11 cellular contexts compared by ENCODE assay signal in the genomic region with DNA sequence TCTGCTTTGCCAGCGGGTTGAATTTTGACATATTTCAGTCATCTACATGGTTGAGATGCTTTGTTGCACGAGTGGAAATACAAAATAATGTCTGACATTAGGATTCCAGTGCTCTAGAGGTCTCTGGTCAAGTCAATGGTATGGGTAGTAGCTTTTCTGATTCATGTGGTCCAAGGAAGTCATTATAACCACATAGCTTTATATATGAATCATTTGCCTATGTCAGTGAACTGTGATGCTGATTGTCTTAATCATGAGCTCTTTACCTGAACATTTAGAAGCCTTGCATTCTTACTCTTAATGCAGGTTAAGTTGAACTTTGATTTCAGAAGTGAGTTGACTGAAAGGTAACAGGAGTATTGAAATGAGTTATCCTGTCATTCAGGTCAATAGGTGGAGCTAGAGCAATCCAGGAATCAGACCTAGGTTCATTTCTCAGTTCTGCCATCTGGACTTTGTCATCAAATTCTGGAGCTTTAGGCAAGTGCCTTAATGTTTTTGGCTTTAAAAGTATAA. TPM values are rescaled to one million over a fixed set of nuclear protein-coding genes. Genes with fewer than 3 reads are reported as not detected.
A peak's percentile ranks its signal among the peaks of the same experiment; 100 is the strongest.
DNase-seq lines count a peak whose midpoint lies in the region; ATAC-seq and TF ChIP-seq lines count a peak whose summit lies in the region.
"Had no signal": no experiment of that assay in that cellular context is flagged by ENCODE, and none has a peak within 500 bp of the region (broad histone marks: within the 10 kb centered on the region; RNA-seq: fewer than 3 reads in every experiment).

No MANE protein-coding gene starts in this region.

- POLR2A ChIA-PET in activated CD4-positive, alpha-beta T cell treated with anti-CD3 and anti-CD28 coated beads, Interleukin-2, amount 10 ng/mL, durations not matched to agents 7 days and 5 days (lab: Charles Lee) = interaction anchor here (0.6 kb wide), 1 partner anchor 30 kb away, joined by 3 read pairs; no protein-coding TSS in a partner anchor

- peaks cover 26% of the 10 kb centered on the region for H3K4me1 Mint-ChIP-seq in activated CD4-positive, alpha-beta T cell treated with anti-CD3 and anti-CD28 coated beads, Interleukin-2, amount 10 ng/mL, durations not matched to agents 24 days and 14 days
- H3K4me1 Mint-ChIP-seq in activated CD4-positive, alpha-beta T cell treated with anti-CD3 and anti-CD28 coated beads, Interleukin-2, amount 10 ng/mL, durations not matched to agents 7 days and 5 days = peaks cover 34% of the 10 kb centered on the region

- TF ChIP-seq CTCF in cardiac fibroblast (IDR thresholded peaks at IDR 0.05; ENCODE audit: low read depth, low read length) (peak; percentile 15), retinal pigment epithelial cell (conservative IDR thresholded peaks at IDR 0.05; ENCODE audit: low read depth, low read length) (peak; percentile 36)

- CTCF ChIA-PET in activated CD4-positive, alpha-beta T cell treated with anti-CD3 and anti-CD28 coated beads, Interleukin-2, amount 10 ng/mL, durations not matched to agents 7 days and 5 days (lab: Charles Lee) = no interaction called here

- TF ChIP-seq RAD21 in Ishikawa (IDR thresholded peaks at IDR 0.05; ENCODE audit: low read depth) = peak; percentile 41

- no peak overlapping the region for H3K4me3 Mint-ChIP-seq in activated CD4-positive, alpha-beta T cell treated with anti-CD3 and anti-CD28 coated beads, Interleukin-2, amount 10 ng/mL, durations not matched to agents 24 days and 14 days
- H3K4me3 Mint-ChIP-seq in activated CD4-positive, alpha-beta T cell treated with anti-CD3 and anti-CD28 coated beads, Interleukin-2, amount 10 ng/mL, durations not matched to agents 7 days and 5 days = no peak overlapping the region
- H3K4me3 Mint-ChIP-seq: activated T-helper 1 cell treated with anti-CD3 and anti-CD28 coated beads, Interleukin-12 subunit alpha, Interleukin-12 subunit beta, Interleukin-2, Interleukin-4 antibody, amounts not matched to agents 30 ng/mL and 10 ng/mL and 1 ng/mL, durations not matched to agents 14 hours and 24 hours and 36 hours had no signal

- H3K27me3 Mint-ChIP-seq in activated CD4-positive, alpha-beta T cell treated with anti-CD3 and anti-CD28 coated beads, Interleukin-2, amount 10 ng/mL, durations not matched to agents 24 days and 14 days = no peaks in the 10 kb centered on the region
- H3K27me3 Mint-ChIP-seq in activated CD4-positive, alpha-beta T cell treated with anti-CD3 and anti-CD28 coated beads, Interleukin-2, amount 10 ng/mL, durations not matched to agents 7 days and 5 days = no peaks in the 10 kb centered on the region
- H3K27me3 Mint-ChIP-seq: naive B cell had no signal

- intact Hi-C loops in activated CD4-positive, alpha-beta T cell treated with anti-CD3 and anti-CD28 coated beads, Interleukin-2, amount 10 ng/mL, durations not matched to agents 24 days and 14 days (cut with micrococcal nuclease) = loop anchor here (5.0 kb wide), 1 partner anchor 348 kb away; no protein-coding TSS in a partner anchor

- no peak overlapping the region for H3K4me3 ChIP-seq in cardiac fibroblast (replicated peaks in 1 of 2; ENCODE audit: low read depth in 2 of 2, low read length in 2 of 2)
- no peak overlapping the region for H3K4me3 ChIP-seq in retinal pigment epithelial cell (ENCODE audit: low read length)
- H3K4me3 ChIP-seq: MG63 had no signal

- no peak for DNase-seq in activated CD4-positive, alpha-beta T cell treated with anti-CD3 and anti-CD28 coated beads, Interleukin-2, amount 10 ng/mL, durations not matched to agents 24 days and 14 days
- no peak for DNase-seq in activated CD4-positive, alpha-beta T cell treated with anti-CD3 and anti-CD28 coated beads, Interleukin-2, amount 10 ng/mL, durations not matched to agents 7 days and 5 days
- DNase-seq in cardiac fibroblast (ENCODE audit: low read depth in 2 of 2) (peak; percentile 20 to 75), retinal pigment epithelial cell (ENCODE audit: low read depth) (peak; percentile 31), hippocampal formation (lab: John Stamatoyannopoulos, UW) (no peak)
- DNase-seq in stimulated activated CD4-positive, alpha-beta T cell treated with anti-CD3 and anti-CD28 coated beads, Interleukin-2, amount 100 ng/mL, for 24 hours = no peak
- DNase-seq: MG63, naive B cell had no signal

- H3K27ac Mint-ChIP-seq in activated CD4-positive, alpha-beta T cell treated with anti-CD3 and anti-CD28 coated beads, Interleukin-2, amount 10 ng/mL, durations not matched to agents 24 days and 14 days = peak overlapping the region; percentile 16
- H3K27ac Mint-ChIP-seq in activated CD4-positive, alpha-beta T cell treated with anti-CD3 and anti-CD28 coated beads, Interleukin-2, amount 10 ng/mL, durations not matched to agents 7 days and 5 days = no peak overlapping the region
- H3K27ac Mint-ChIP-seq: activated T-helper 1 cell treated with anti-CD3 and anti-CD28 coated beads, Interleukin-12 subunit alpha, Interleukin-12 subunit beta, Interleukin-2, Interleukin-4 antibody, amounts not matched to agents 30 ng/mL and 10 ng/mL and 1 ng/mL, durations not matched to agents 14 hours and 24 hours and 36 hours had no signal

- peaks cover 5% of the 10 kb centered on the region for H3K36me3 Mint-ChIP-seq in activated CD4-positive, alpha-beta T cell treated with anti-CD3 and anti-CD28 coated beads, Interleukin-2, amount 10 ng/mL, durations not matched to agents 24 days and 14 days (ENCODE audit: low read depth)
- no peaks in the 10 kb centered on the region for H3K36me3 Mint-ChIP-seq in activated CD4-positive, alpha-beta T cell treated with anti-CD3 and anti-CD28 coated beads, Interleukin-2, amount 10 ng/mL, durations not matched to agents 7 days and 5 days (ENCODE audit: low read depth)
- H3K36me3 Mint-ChIP-seq: naive B cell had no signal

- ATAC-seq in HG03342 (IDR thresholded peaks at IDR 0.05; ENCODE audit: unreplicated experiment) = no peak

- TF ChIP-seq EP300 in Ishikawa (IDR thresholded peaks at IDR 0.05; ENCODE audit: borderline replicate concordance) = no peak

- no peaks in the 10 kb centered on the region for H3K9me3 Mint-ChIP-seq in activated CD4-positive, alpha-beta T cell treated with anti-CD3 and anti-CD28 coated beads, Interleukin-2, amount 10 ng/mL, durations not matched to agents 24 days and 14 days
- H3K9me3 Mint-ChIP-seq in activated CD4-positive, alpha-beta T cell treated with anti-CD3 and anti-CD28 coated beads, Interleukin-2, amount 10 ng/mL, durations not matched to agents 7 days and 5 days = no peaks in the 10 kb centered on the region
- H3K9me3 Mint-ChIP-seq: activated T-helper 1 cell treated with anti-CD3 and anti-CD28 coated beads, Interleukin-12 subunit alpha, Interleukin-12 subunit beta, Interleukin-2, Interleukin-4 antibody, amounts not matched to agents 30 ng/mL and 10 ng/mL and 1 ng/mL, durations not matched to agents 14 hours and 24 hours and 36 hours; naive B cell had no signal

TF ChIP-seq in Ishikawa, 13 proteins besides CTCF, POLR2A, EP300 and RAD21:
- TF ChIP-seq, protein P1, sequence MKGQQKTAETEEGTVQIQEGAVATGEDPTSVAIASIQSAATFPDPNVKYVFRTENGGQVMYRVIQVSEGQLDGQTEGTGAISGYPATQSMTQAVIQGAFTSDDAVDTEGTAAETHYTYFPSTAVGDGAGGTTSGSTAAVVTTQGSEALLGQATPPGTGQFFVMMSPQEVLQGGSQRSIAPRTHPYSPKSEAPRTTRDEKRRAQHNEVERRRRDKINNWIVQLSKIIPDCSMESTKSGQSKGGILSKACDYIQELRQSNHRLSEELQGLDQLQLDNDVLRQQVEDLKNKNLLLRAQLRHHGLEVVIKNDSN (IDR thresholded peaks at IDR 0.05) = no peak
- TF ChIP-seq FOXM1 (IDR thresholded peaks at IDR 0.05; ENCODE audit: borderline replicate concordance, low read depth) = no peak
- TF ChIP-seq ZBTB7A (IDR thresholded peaks at IDR 0.05; ENCODE audit: low read depth) = no peak
- no peak for TF ChIP-seq TAF1 (IDR thresholded peaks at IDR 0.05; ENCODE audit: low read depth)
TF ChIP-seq in Ishikawa: peak in this region for 0.

RNA-seq across cellular contexts. Expression of a gene that starts 3.3 kb away (rescaled TPM):
- total RNA-seq in activated CD4-positive, alpha-beta T cell treated with anti-CD3 and anti-CD28 coated beads, Interleukin-2, amount 10 ng/mL, durations not matched to agents 24 days and 14 days = 46.2 and 46.4 TPM in 2 replicates
- 10 to 100 TPM; 30.5 to 32.3 TPM for total RNA-seq in activated CD4-positive, alpha-beta T cell treated with anti-CD3 and anti-CD28 coated beads, Interleukin-2, amount 10 ng/mL, durations not matched to agents 7 days and 5 days

RNA-seq across cellular contexts. Expression of a gene that starts 35.3 kb away (rescaled TPM):
- total RNA-seq in activated CD4-positive, alpha-beta T cell treated with anti-CD3 and anti-CD28 coated beads, Interleukin-2, amount 10 ng/mL, durations not matched to agents 24 days and 14 days = not detected in 2 replicates
- total RNA-seq in activated CD4-positive, alpha-beta T cell treated with anti-CD3 and anti-CD28 coated beads, Interleukin-2, amount 10 ng/mL, durations not matched to agents 7 days and 5 days = not detected
- total RNA-seq: activated T-helper 1 cell treated with anti-CD3 and anti-CD28 coated beads, Interleukin-12 subunit alpha, Interleukin-12 subunit beta, Interleukin-2, Interleukin-4 antibody, amounts not matched to agents 30 ng/mL and 10 ng/mL and 1 ng/mL, durations not matched to agents 14 hours and 24 hours and 36 hours had no signal

Comparison
In these comparisons a context has a peak if more than half of its experiments do, and no peak if none do; other contexts are left out.
1. DNase-seq: peak in cardiac fibroblast (2 of 2) and retinal pigment epithelial cell (single experiment); none in activated CD4-positive, alpha-beta T cell treated with anti-CD3 and anti-CD28 coated beads, Interleukin-2, amount 10 ng/mL, durations not matched to agents 24 days and 14 days (single experiment), activated CD4-positive, alpha-beta T cell treated with anti-CD3 and anti-CD28 coated beads, Interleukin-2, amount 10 ng/mL, durations not matched to agents 7 days and 5 days (single experiment), stimulated activated CD4-positive, alpha-beta T cell treated with anti-CD3 and anti-CD28 coated beads, Interleukin-2, amount 100 ng/mL, for 24 hours (0 of 2) and hippocampal formation (0 of 2).